Comparison of ENCODE assay signal across 1 cellular context in genomic region chr1:65238010-65238409, GRCh38.
A peak's percentile ranks its signal among the peaks of the same experiment; 100 is the strongest.
TF ChIP-seq lines count a peak whose summit lies in the region.

No MANE protein-coding gene starts in this region.

TF ChIP-seq in K562, 482 proteins besides CTCF, POLR2A, EP300 and RAD21 (continued from another document):
- TF ChIP-seq CHAMP1 (IDR thresholded peaks at IDR 0.05) = 0 out of 2 replicates have a peak, but pooled peaks have one; percentile 51
- no peak for TF ChIP-seq KDM4B (IDR thresholded peaks at IDR 0.05; ENCODE audit: borderline replicate concordance in 2 of 2, low read depth in 1 of 2)
- TF ChIP-seq WHSC1 (IDR thresholded peaks at IDR 0.05; ENCODE audit: low read length) = no peak
- TF ChIP-seq ZNF830 (CRISPR knock-in tag; IDR thresholded peaks at IDR 0.05) = no peak
- TF ChIP-seq ZSCAN29 (IDR thresholded peaks at IDR 0.05) = no peak
- no peak for TF ChIP-seq ETS1 (conservative IDR thresholded peaks at IDR 0.05; ENCODE audit: control insufficient read depth, low read depth, low read length)
